Comparison of ENCODE assay signal across 9 cellular contexts in the genomic region with DNA sequence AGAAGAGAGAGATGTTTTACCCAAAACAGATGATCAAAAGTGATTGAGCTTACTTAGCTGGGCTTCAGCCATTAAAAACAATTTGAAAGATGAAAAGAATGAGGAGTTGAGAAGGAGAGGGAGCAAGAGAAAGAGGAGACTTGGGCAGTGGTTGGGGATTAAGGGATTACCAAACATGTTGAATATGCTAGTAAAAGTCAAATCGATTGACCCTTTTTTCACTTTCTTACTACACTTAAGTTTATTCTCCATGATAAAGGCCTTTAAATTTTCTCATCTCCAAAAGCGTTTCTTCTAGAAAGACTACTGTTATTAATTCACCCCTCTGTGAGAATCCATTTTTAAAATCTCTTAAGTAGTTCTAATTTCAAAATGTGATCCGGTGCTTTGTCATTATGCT.
"Had no signal": no experiment of that assay in that cellular context is flagged by ENCODE, and none has a peak within 500 bp of the region (broad histone marks: within the 10 kb centered on the region; RNA-seq: fewer than 3 reads in every experiment).

No MANE protein-coding gene starts in this region.

- H2AFZ ChIP-seq: GM23248 had no signal

- H3K4me3 Mint-ChIP-seq: H9, HFFc6, IgD-negative memory B cell had no signal

- H3K9ac ChIP-seq: GM23248 had no signal

- H3K27me3 Mint-ChIP-seq: IgD-negative memory B cell had no signal

- H3K4me3 ChIP-seq: GM23248 had no signal

- H3K36me3 Mint-ChIP-seq: IgD-negative memory B cell had no signal

- ATAC-seq: HCT116, HepG2 had no signal

- H3K27ac ChIP-seq: GM23248, HL-60 had no signal

- DNase-seq: GM23248, GOT3, H9, HFFc6, KBM-7 had no signal

- H3K27ac Mint-ChIP-seq: HFFc6, IgD-negative memory B cell had no signal
